Comparison of ENCODE assay signal across 14 cellular contexts in genomic region chrX:150940844-150941495, GRCh38.
"Had no signal": no experiment of that assay in that cellular context is flagged by ENCODE, and none has a peak within 500 bp of the region (broad histone marks: within the 10 kb centered on the region; RNA-seq: fewer than 3 reads in every experiment).

No MANE protein-coding gene starts in this region.

- ATAC-seq: left cardiac atrium; natural killer cell treated with Interleukin-12 subunit alpha and Interleukin-12 subunit beta and Interleukin-15 and Interleukin-18, amount 100 ng/mL, for 72 hours had no signal

- H3K4me1 ChIP-seq: thyroid gland had no signal

- H3K27me3 ChIP-seq: thyroid gland had no signal

- H3K27ac ChIP-seq: thyroid gland had no signal

- H3K4me1 Mint-ChIP-seq: activated CD4-positive, alpha-beta memory T cell treated with anti-CD3 and anti-CD28 coated beads, Interleukin-2, amount 10 ng/mL, durations not matched to agents 7 days and 5 days had no signal

- H3K36me3 ChIP-seq: thyroid gland had no signal

- H3K27ac Mint-ChIP-seq: activated CD4-positive, alpha-beta memory T cell treated with anti-CD3 and anti-CD28 coated beads, Interleukin-2, amount 10 ng/mL, durations not matched to agents 7 days and 5 days; activated naive CD8-positive, alpha-beta T cell; natural killer cell treated with Interleukin-12 subunit alpha and Interleukin-12 subunit beta and Interleukin-15 and Interleukin-18, amount 100 ng/mL, for 72 hours had no signal

- H3K36me3 Mint-ChIP-seq: activated naive CD8-positive, alpha-beta T cell; brain; natural killer cell treated with Interleukin-12 subunit alpha and Interleukin-12 subunit beta and Interleukin-15 and Interleukin-18, amount 100 ng/mL, for 72 hours had no signal

- DNase-seq: activated CD4-positive, alpha-beta memory T cell treated with anti-CD3 and anti-CD28 coated beads, Interleukin-2, amount 10 ng/mL, durations not matched to agents 7 days and 5 days; activated CD4-positive, alpha-beta T cell treated with anti-CD3 and anti-CD28 coated beads for 1 hour; activated gamma-delta T cell; activated T-cell treated with anti-CD3 and anti-CD28 coated beads, Interleukin-2, amount 50 U/mL, for 48 hours; amygdala; cerebellar nuclear complex; left cardiac atrium; mammary epithelial cell; stimulated activated CD4-positive, alpha-beta T cell treated with anti-CD3 and anti-CD28 coated beads, Interleukin-4, amount 100 ng/mL, for 4 hours; T1000; thyroid gland had no signal

- H3K27me3 Mint-ChIP-seq: activated CD4-positive, alpha-beta memory T cell treated with anti-CD3 and anti-CD28 coated beads, Interleukin-2, amount 10 ng/mL, durations not matched to agents 7 days and 5 days; activated naive CD8-positive, alpha-beta T cell had no signal

- H3K9me3 ChIP-seq: thyroid gland had no signal

- H3K4me3 ChIP-seq: thyroid gland had no signal

- H3K4me3 Mint-ChIP-seq: activated CD4-positive, alpha-beta memory T cell treated with anti-CD3 and anti-CD28 coated beads, Interleukin-2, amount 10 ng/mL, durations not matched to agents 7 days and 5 days; activated naive CD8-positive, alpha-beta T cell; brain; natural killer cell treated with Interleukin-12 subunit alpha and Interleukin-12 subunit beta and Interleukin-15 and Interleukin-18, amount 100 ng/mL, for 72 hours had no signal

- H3K9me3 Mint-ChIP-seq: activated CD4-positive, alpha-beta memory T cell treated with anti-CD3 and anti-CD28 coated beads, Interleukin-2, amount 10 ng/mL, durations not matched to agents 7 days and 5 days; natural killer cell treated with Interleukin-12 subunit alpha and Interleukin-12 subunit beta and Interleukin-15 and Interleukin-18, amount 100 ng/mL, for 72 hours had no signal
